ENCODE assay signal across 17 cellular contexts in the genomic region with DNA sequence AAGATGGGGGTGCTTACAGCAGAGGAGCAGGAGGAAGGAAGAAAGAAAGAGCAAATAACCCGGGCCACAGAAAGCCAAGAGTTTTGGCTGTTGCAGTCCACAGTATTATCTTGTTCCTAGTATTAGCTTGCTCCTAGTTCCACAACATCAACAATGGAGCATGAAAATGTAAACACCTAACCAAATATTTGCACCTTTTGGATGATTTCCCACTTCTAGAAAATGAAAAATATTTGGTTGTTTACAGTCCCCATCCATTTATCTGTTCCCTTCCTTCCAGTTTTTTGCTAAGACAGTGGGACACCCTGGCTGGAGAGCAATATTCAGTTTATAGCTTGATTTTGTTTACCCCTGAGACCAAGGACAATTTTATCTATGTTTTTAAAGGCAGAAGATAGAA.
"Had no signal": no experiment of that assay in that cellular context is flagged by ENCODE, and none has a peak within 500 bp of the region (broad histone marks: within the 10 kb centered on the region; RNA-seq: fewer than 3 reads in every experiment).

No MANE protein-coding gene starts in this region.

- H3K27me3 Mint-ChIP-seq: natural killer cell treated with Interleukin-12 subunit alpha and Interleukin-12 subunit beta and Interleukin-15 and Interleukin-18, amount 100 ng/mL, for 72 hours; stimulated activated memory B cell treated with anti-CD40 and anti-IgM and Interleukin-4, amounts not matched to agents 10 μg/mL and 1 μg/mL and 100 μg/mL, for 72 hours; type B pancreatic cell had no signal

- H3K36me3 Mint-ChIP-seq: activated naive CD4-positive, alpha-beta T cell treated with anti-CD3 and anti-CD28 coated beads, Interleukin-2, amount 50 U/mL, for 72 hours; natural killer cell treated with Interleukin-12 subunit alpha and Interleukin-12 subunit beta and Interleukin-15 and Interleukin-18, amount 100 ng/mL, for 72 hours; stimulated activated memory B cell treated with anti-CD40 and anti-IgM and Interleukin-4, amounts not matched to agents 10 μg/mL and 1 μg/mL and 100 μg/mL, for 72 hours; type B pancreatic cell had no signal

- H3K9me3 Mint-ChIP-seq: activated naive CD4-positive, alpha-beta T cell treated with anti-CD3 and anti-CD28 coated beads, Interleukin-2, amount 50 U/mL, for 72 hours; natural killer cell treated with Interleukin-12 subunit alpha and Interleukin-12 subunit beta and Interleukin-15 and Interleukin-18, amount 100 ng/mL, for 72 hours; stimulated activated memory B cell treated with anti-CD40 and anti-IgM and Interleukin-4, amounts not matched to agents 10 μg/mL and 1 μg/mL and 100 μg/mL, for 72 hours; type B pancreatic cell had no signal

- H3K27me3 ChIP-seq: esophagus squamous epithelium, sigmoid colon, testis had no signal

- H3K4me3 ChIP-seq: esophagus squamous epithelium, sigmoid colon had no signal

- H3K4me1 Mint-ChIP-seq: stimulated activated memory B cell treated with anti-CD40 and anti-IgM and Interleukin-4, amounts not matched to agents 10 μg/mL and 1 μg/mL and 100 μg/mL, for 72 hours had no signal

- H3K27ac ChIP-seq: esophagus squamous epithelium, sigmoid colon had no signal

- H3K27ac Mint-ChIP-seq: natural killer cell treated with Interleukin-12 subunit alpha and Interleukin-12 subunit beta and Interleukin-15 and Interleukin-18, amount 100 ng/mL, for 72 hours; stimulated activated memory B cell treated with anti-CD40 and anti-IgM and Interleukin-4, amounts not matched to agents 10 μg/mL and 1 μg/mL and 100 μg/mL, for 72 hours; type B pancreatic cell had no signal

- H3K36me3 ChIP-seq: esophagus squamous epithelium had no signal

- ATAC-seq: activated naive CD4-positive, alpha-beta T cell treated with anti-CD3 and anti-CD28 coated beads, Interleukin-2, amount 50 U/mL, for 72 hours; natural killer cell treated with Interleukin-12 subunit alpha and Interleukin-12 subunit beta and Interleukin-15 and Interleukin-18, amount 100 ng/mL, for 72 hours; stimulated activated memory B cell treated with anti-CD40 and anti-IgM and Interleukin-4, amounts not matched to agents 10 μg/mL and 1 μg/mL and 100 μg/mL, for 72 hours had no signal

- DNase-seq: activated CD4-positive, CD25-positive, alpha-beta regulatory T cell treated with anti-CD3 and anti-CD28 coated beads, Interleukin-2, amount 50 U/mL, for 72 hours; activated CD8-positive, alpha-beta memory T cell treated with anti-CD3 and anti-CD28 coated beads for 24 hours; activated CD8-positive, alpha-beta memory T cell treated with anti-CD3 and anti-CD28 coated beads, Interleukin-2, amount 50 U/mL, for 48 hours; activated effector memory CD4-positive, alpha-beta T cell treated with anti-CD3 and anti-CD28 coated beads, Interleukin-2, amount 50 U/mL, for 16 hours; activated T-cell treated with anti-CD3 and anti-CD28 coated beads, Interleukin-2, amount 50 U/mL, for 48 hours; effector CD4-positive, alpha-beta T cell; esophagus squamous epithelium; posterior cingulate gyrus; sigmoid colon; stimulated activated CD4-positive, alpha-beta T cell treated with anti-CD3 and anti-CD28 coated beads, Interleukin-4, amount 100 ng/mL, for 4 hours; T-helper 1 cell; T1000; testis had no signal

- H3K4me3 Mint-ChIP-seq: natural killer cell treated with Interleukin-12 subunit alpha and Interleukin-12 subunit beta and Interleukin-15 and Interleukin-18, amount 100 ng/mL, for 72 hours; stimulated activated memory B cell treated with anti-CD40 and anti-IgM and Interleukin-4, amounts not matched to agents 10 μg/mL and 1 μg/mL and 100 μg/mL, for 72 hours; type B pancreatic cell had no signal

- H3K4me1 ChIP-seq: esophagus squamous epithelium, sigmoid colon had no signal

- H3K9me3 ChIP-seq: esophagus squamous epithelium, sigmoid colon, testis had no signal
